In genomic region chr3:167480748-167481147, GRCh38 we compare ENCODE assay signal across 29 cellular contexts. TPM values are rescaled to one million over a fixed set of nuclear protein-coding genes. Genes with fewer than 3 reads are reported as not detected.
"Had no signal": no experiment of that assay in that cellular context is flagged by ENCODE, and none has a peak within 500 bp of the region (broad histone marks: within the 10 kb centered on the region; RNA-seq: fewer than 3 reads in every experiment).

No MANE protein-coding gene starts in this region.

- H3K4me3 ChIP-seq: colonic mucosa, gastroesophageal sphincter, hepatocyte, pancreas, prostate gland, sigmoid colon, thoracic aorta had no signal

- DNase-seq: activated CD4-positive, alpha-beta memory T cell treated with anti-CD3 and anti-CD28 coated beads, Interleukin-2, amount 10 ng/mL, durations not matched to agents 7 days and 5 days; activated CD4-positive, alpha-beta T cell treated with anti-CD3 and anti-CD28 coated beads, Interleukin-2, amount 10 ng/mL, durations not matched to agents 7 days and 5 days; activated CD4-positive, CD25-positive, alpha-beta regulatory T cell treated with anti-CD3 and anti-CD28 coated beads, Interleukin-2, amount 50 U/mL, for 72 hours; activated CD8-positive, alpha-beta memory T cell treated with anti-CD3 and anti-CD28 coated beads, Interleukin-2, amount 50 U/mL, for 48 hours; activated T-cell treated with anti-CD3 and anti-CD28 coated beads, Interleukin-2, amount 50 U/mL, for 4 hours; colonic mucosa; effector CD8-positive, alpha-beta T cell; erythroblast; islet precursor cell; left colon; midbrain; naive thymus-derived CD8-positive, alpha-beta T cell; nucleus accumbens; pancreas; sigmoid colon; small intestine; stimulated activated CD4-positive, alpha-beta T cell treated with anti-CD3 and anti-CD28 coated beads, Interleukin-4, amount 100 ng/mL, for 24 hours; trophoblast cell had no signal

- H3K9me3 ChIP-seq: colonic mucosa, gastroesophageal sphincter, pancreas, prostate gland, sigmoid colon, thoracic aorta had no signal

- H3K27me3 Mint-ChIP-seq: activated CD4-positive, alpha-beta memory T cell treated with anti-CD3 and anti-CD28 coated beads, Interleukin-2, amount 10 ng/mL, durations not matched to agents 7 days and 5 days; activated CD4-positive, alpha-beta T cell treated with anti-CD3 and anti-CD28 coated beads, Interleukin-2, amount 10 ng/mL, durations not matched to agents 7 days and 5 days; activated naive CD4-positive, alpha-beta T cell treated with anti-CD3 and anti-CD28 coated beads, Interleukin-2, amount 50 U/mL, for 24 hours; activated T-helper 17 cell treated with anti-CD3 and anti-CD28 coated beads, Interleukin-2, amount 50 U/mL, for 72 hours; stimulated activated naive CD8-positive, alpha-beta T cell treated with anti-CD3 and anti-CD28 coated beads, Interleukin-15, Interleukin-2, amounts not matched to agents 100 ng/mL and 50 ng/mL, for 24 hours had no signal

- H3K27ac ChIP-seq: colonic mucosa, gastroesophageal sphincter, hepatocyte, pancreas, prostate gland, sigmoid colon, thoracic aorta had no signal

- H3K9me3 Mint-ChIP-seq: activated CD4-positive, alpha-beta memory T cell treated with anti-CD3 and anti-CD28 coated beads, Interleukin-2, amount 10 ng/mL, durations not matched to agents 7 days and 5 days; activated CD4-positive, alpha-beta T cell treated with anti-CD3 and anti-CD28 coated beads, Interleukin-2, amount 10 ng/mL, durations not matched to agents 7 days and 5 days; activated naive CD4-positive, alpha-beta T cell treated with anti-CD3 and anti-CD28 coated beads, Interleukin-2, amount 50 U/mL, for 24 hours; activated T-cell treated with anti-CD3 and anti-CD28 coated beads, Interleukin-2, amount 50 U/mL, for 4 hours; stimulated activated naive CD8-positive, alpha-beta T cell treated with anti-CD3 and anti-CD28 coated beads, Interleukin-15, Interleukin-2, amounts not matched to agents 100 ng/mL and 50 ng/mL, for 24 hours had no signal

- H3K4me3 Mint-ChIP-seq: activated CD4-positive, alpha-beta memory T cell treated with anti-CD3 and anti-CD28 coated beads, Interleukin-2, amount 10 ng/mL, durations not matched to agents 7 days and 5 days; activated CD4-positive, alpha-beta T cell treated with anti-CD3 and anti-CD28 coated beads, Interleukin-2, amount 10 ng/mL, durations not matched to agents 7 days and 5 days; activated naive CD4-positive, alpha-beta T cell treated with anti-CD3 and anti-CD28 coated beads, Interleukin-2, amount 50 U/mL, for 24 hours; activated T-cell treated with anti-CD3 and anti-CD28 coated beads, Interleukin-2, amount 50 U/mL, for 4 hours; activated T-helper 17 cell treated with anti-CD3 and anti-CD28 coated beads, Interleukin-2, amount 50 U/mL, for 72 hours; naive thymus-derived CD8-positive, alpha-beta T cell; neural crest cell; stimulated activated effector memory CD8-positive, alpha-beta T cell treated with anti-CD3 and anti-CD28 coated beads, Interleukin-12 subunit alpha, Interleukin-12 subunit beta, amount 100 ng/mL, for 72 hours; stimulated activated naive CD8-positive, alpha-beta T cell treated with anti-CD3 and anti-CD28 coated beads, Interleukin-15, Interleukin-2, amounts not matched to agents 100 ng/mL and 50 ng/mL, for 24 hours had no signal

- H2AFZ ChIP-seq: hepatocyte had no signal

- H3K36me3 ChIP-seq: colonic mucosa, gastroesophageal sphincter, pancreas, prostate gland, sigmoid colon, thoracic aorta had no signal

- H3K27ac Mint-ChIP-seq: activated CD4-positive, alpha-beta memory T cell treated with anti-CD3 and anti-CD28 coated beads, Interleukin-2, amount 10 ng/mL, durations not matched to agents 7 days and 5 days; activated CD4-positive, alpha-beta T cell treated with anti-CD3 and anti-CD28 coated beads, Interleukin-2, amount 10 ng/mL, durations not matched to agents 7 days and 5 days; activated naive CD4-positive, alpha-beta T cell treated with anti-CD3 and anti-CD28 coated beads, Interleukin-2, amount 50 U/mL, for 24 hours; activated T-helper 17 cell treated with anti-CD3 and anti-CD28 coated beads, Interleukin-2, amount 50 U/mL, for 72 hours; naive thymus-derived CD8-positive, alpha-beta T cell; stimulated activated effector memory CD8-positive, alpha-beta T cell treated with anti-CD3 and anti-CD28 coated beads, Interleukin-12 subunit alpha, Interleukin-12 subunit beta, amount 100 ng/mL, for 72 hours; stimulated activated naive CD8-positive, alpha-beta T cell treated with anti-CD3 and anti-CD28 coated beads, Interleukin-15, Interleukin-2, amounts not matched to agents 100 ng/mL and 50 ng/mL, for 24 hours had no signal

- H3K79me2 ChIP-seq: hepatocyte had no signal

- H3K4me1 ChIP-seq: colonic mucosa, gastroesophageal sphincter, prostate gland, sigmoid colon had no signal

- H3K36me3 Mint-ChIP-seq: activated naive CD4-positive, alpha-beta T cell treated with anti-CD3 and anti-CD28 coated beads, Interleukin-2, amount 50 U/mL, for 24 hours; naive thymus-derived CD8-positive, alpha-beta T cell; stimulated activated effector memory CD8-positive, alpha-beta T cell treated with anti-CD3 and anti-CD28 coated beads, Interleukin-12 subunit alpha, Interleukin-12 subunit beta, amount 100 ng/mL, for 72 hours had no signal

- H3K27me3 ChIP-seq: colonic mucosa, gastroesophageal sphincter, hepatocyte, pancreas, sigmoid colon had no signal

- H3K4me1 Mint-ChIP-seq: activated CD4-positive, alpha-beta memory T cell treated with anti-CD3 and anti-CD28 coated beads, Interleukin-2, amount 10 ng/mL, durations not matched to agents 7 days and 5 days; activated CD4-positive, alpha-beta T cell treated with anti-CD3 and anti-CD28 coated beads, Interleukin-2, amount 10 ng/mL, durations not matched to agents 7 days and 5 days; activated naive CD4-positive, alpha-beta T cell treated with anti-CD3 and anti-CD28 coated beads, Interleukin-2, amount 50 U/mL, for 24 hours; activated T-helper 17 cell treated with anti-CD3 and anti-CD28 coated beads, Interleukin-2, amount 50 U/mL, for 72 hours; neural crest cell; stimulated activated effector memory CD8-positive, alpha-beta T cell treated with anti-CD3 and anti-CD28 coated beads, Interleukin-12 subunit alpha, Interleukin-12 subunit beta, amount 100 ng/mL, for 72 hours had no signal

- H3K4me2 ChIP-seq: hepatocyte had no signal

RNA-seq across cellular contexts. Expression of gene SERPINI2, which starts 6.9 kb away (rescaled TPM):
- total RNA-seq: activated CD4-positive, alpha-beta memory T cell treated with anti-CD3 and anti-CD28 coated beads, Interleukin-2, amount 10 ng/mL, durations not matched to agents 7 days and 5 days; activated CD4-positive, alpha-beta T cell treated with anti-CD3 and anti-CD28 coated beads, Interleukin-2, amount 10 ng/mL, durations not matched to agents 7 days and 5 days; activated T-cell treated with anti-CD3 and anti-CD28 coated beads, Interleukin-2, amount 50 U/mL, for 4 hours; activated T-helper 17 cell treated with anti-CD3 and anti-CD28 coated beads, Interleukin-2, amount 50 U/mL, for 72 hours; dermis microvascular lymphatic vessel endothelial cell; hepatocyte; left colon; liver; naive thymus-derived CD8-positive, alpha-beta T cell; thoracic aorta had no signal
- polyA plus RNA-seq: hepatocyte; liver; naive thymus-derived CD8-positive, alpha-beta T cell had no signal
